24 cellular contexts compared by ENCODE assay signal in the genomic region with DNA sequence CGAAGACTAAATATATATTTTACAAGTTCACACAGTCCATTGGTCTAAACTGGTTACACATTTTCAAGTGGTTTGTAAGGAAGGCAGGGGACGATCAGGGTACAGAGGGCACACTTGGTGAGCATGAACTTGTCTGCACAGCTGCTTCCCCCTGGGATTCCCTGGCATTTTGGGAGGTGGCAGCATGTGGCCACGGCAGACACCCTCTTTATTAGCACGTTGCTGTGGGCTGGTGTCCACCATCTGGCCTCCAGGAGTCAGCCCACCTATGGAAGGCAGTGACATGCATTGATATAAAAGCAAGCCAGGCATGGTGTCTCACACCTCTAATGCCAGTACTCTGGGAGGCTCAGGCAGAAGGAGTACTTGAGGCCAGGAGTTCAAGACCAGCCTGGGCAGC.
"Had no signal": no experiment of that assay in that cellular context is flagged by ENCODE, and none has a peak within 500 bp of the region (broad histone marks: within the 10 kb centered on the region; RNA-seq: fewer than 3 reads in every experiment).

No MANE protein-coding gene starts in this region.

- H3K9me3 ChIP-seq: lower lobe of right lung, pancreas, thoracic aorta had no signal

- ATAC-seq: activated CD8-positive, alpha-beta T cell treated with anti-CD3 and anti-CD28 coated beads for 36 hours; activated T-cell treated with anti-CD3 and anti-CD28 coated beads, Interleukin-2, amount 50 U/mL, for 4 hours; activated T-helper 17 cell treated with anti-CD3 and anti-CD28 coated beads, Interleukin-2, amount 50 U/mL, for 72 hours; left lung; lower lobe of right lung; pancreas; stimulated activated naive CD8-positive, alpha-beta T cell treated with anti-CD3 and anti-CD28 coated beads, Interleukin-15, Interleukin-2, amounts not matched to agents 100 U/mL and 50 U/mL, for 24 hours; T-helper 17 cell had no signal

- H3K27me3 ChIP-seq: brain microvascular endothelial cell, esophagus squamous epithelium, left lung, pancreas, right atrium auricular region, upper lobe of left lung had no signal

- H3K27me3 Mint-ChIP-seq: activated CD4-positive, alpha-beta T cell treated with anti-CD3 and anti-CD28 coated beads, Interleukin-2, amount 10 ng/mL, durations not matched to agents 7 days and 5 days; activated CD8-positive, alpha-beta T cell treated with anti-CD3 and anti-CD28 coated beads for 36 hours; activated T-helper 17 cell treated with anti-CD3 and anti-CD28 coated beads, Interleukin-2, amount 50 U/mL, for 72 hours; dendritic cell treated with granulocyte-macrophage colony-stimulating factor and Interleukin-4, amounts not matched to agents 40 ng/mL and 50 ng/mL, for 4 days; naive B cell; T-helper 17 cell had no signal

- H3K4me1 Mint-ChIP-seq: activated CD4-positive, alpha-beta T cell treated with anti-CD3 and anti-CD28 coated beads, Interleukin-2, amount 10 ng/mL, durations not matched to agents 7 days and 5 days had no signal

- H3K36me3 ChIP-seq: brain microvascular endothelial cell, lower lobe of right lung, pancreas, thoracic aorta, upper lobe of left lung had no signal

- H3K4me3 ChIP-seq: esophagus squamous epithelium, left lung, lower lobe of right lung, pancreas, right atrium auricular region, thoracic aorta, upper lobe of left lung had no signal

- H3K9me3 Mint-ChIP-seq: activated CD8-positive, alpha-beta T cell treated with anti-CD3 and anti-CD28 coated beads for 36 hours; activated T-cell treated with anti-CD3 and anti-CD28 coated beads, Interleukin-2, amount 50 U/mL, for 4 hours had no signal

- H3K4me3 Mint-ChIP-seq: activated CD4-positive, alpha-beta T cell treated with anti-CD3 and anti-CD28 coated beads, Interleukin-2, amount 10 ng/mL, durations not matched to agents 7 days and 5 days; activated CD8-positive, alpha-beta T cell treated with anti-CD3 and anti-CD28 coated beads for 36 hours; activated T-cell treated with anti-CD3 and anti-CD28 coated beads, Interleukin-2, amount 50 U/mL, for 4 hours; activated T-helper 17 cell treated with anti-CD3 and anti-CD28 coated beads, Interleukin-2, amount 50 U/mL, for 72 hours; dendritic cell treated with granulocyte-macrophage colony-stimulating factor and Interleukin-4, amounts not matched to agents 40 ng/mL and 50 ng/mL, for 4 days; T-helper 17 cell had no signal

- H3K27ac ChIP-seq: brain microvascular endothelial cell, esophagus squamous epithelium, left lung, lower lobe of right lung, pancreas, right atrium auricular region, thoracic aorta, upper lobe of left lung, WERI-Rb-1 had no signal

- H3K27ac Mint-ChIP-seq: activated CD4-positive, alpha-beta T cell treated with anti-CD3 and anti-CD28 coated beads, Interleukin-2, amount 10 ng/mL, durations not matched to agents 7 days and 5 days; activated CD8-positive, alpha-beta T cell treated with anti-CD3 and anti-CD28 coated beads for 36 hours; activated T-helper 17 cell treated with anti-CD3 and anti-CD28 coated beads, Interleukin-2, amount 50 U/mL, for 72 hours; dendritic cell treated with granulocyte-macrophage colony-stimulating factor and Interleukin-4, amounts not matched to agents 40 ng/mL and 50 ng/mL, for 4 days; naive B cell; T-helper 17 cell had no signal

- H3K4me1 ChIP-seq: esophagus squamous epithelium, left lung, lower lobe of right lung, pancreas, upper lobe of left lung had no signal

- DNase-seq: activated CD4-positive, alpha-beta T cell treated with anti-CD3 and anti-CD28 coated beads, Interleukin-2, amount 10 ng/mL, durations not matched to agents 7 days and 5 days; activated CD4-positive, CD25-positive, alpha-beta regulatory T cell treated with anti-CD3 and anti-CD28 coated beads, Interleukin-2, amount 50 U/mL, for 72 hours; activated CD8-positive, alpha-beta T cell treated with anti-CD3 and anti-CD28 coated beads for 36 hours; activated gamma-delta T cell treated with Interleukin-2 at 50 U/mL for 16 hours; activated naive CD4-positive, alpha-beta T cell treated with anti-CD3 and anti-CD28 coated beads, Interleukin-2, amount 50 U/mL, for 16 hours; activated T-cell treated with anti-CD3 and anti-CD28 coated beads, Interleukin-2, amount 50 U/mL, for 4 hours; amniotic stem cell; brain microvascular endothelial cell; esophagus squamous epithelium; foreskin melanocyte; left lung; lower lobe of right lung; naive B cell; pancreas; stimulated activated CD4-positive, alpha-beta T cell treated with anti-CD3 and anti-CD28 coated beads, Interleukin-2, amount 100 ng/mL, for 48 hours; stimulated activated naive CD8-positive, alpha-beta T cell treated with anti-CD3 and anti-CD28 coated beads, Interleukin-15, Interleukin-2, amounts not matched to agents 100 U/mL and 50 U/mL, for 24 hours; T-helper 17 cell; T1000; upper lobe of left lung; WERI-Rb-1 had no signal
